In genomic region chr2:14706201-14706600, GRCh38 we compare ENCODE assay signal across 32 cellular contexts.
"Had no signal": no experiment of that assay in that cellular context is flagged by ENCODE, and none has a peak within 500 bp of the region (broad histone marks: within the 10 kb centered on the region; RNA-seq: fewer than 3 reads in every experiment).

No MANE protein-coding gene starts in this region.

- H3K27me3 ChIP-seq: adrenal gland, body of pancreas, brain microvascular endothelial cell, breast epithelium had no signal

- H3K4me1 ChIP-seq: adrenal gland, body of pancreas, breast epithelium had no signal

- H3K4me3 ChIP-seq: adrenal gland, body of pancreas, breast epithelium had no signal

- DNase-seq: activated B cell treated with CpG ODN at 0.5 μM for 24 hours; activated CD4-positive, alpha-beta memory T cell treated with anti-CD3 and anti-CD28 coated beads for 36 hours; activated CD4-positive, alpha-beta T cell treated with anti-CD3 and anti-CD28 coated beads for 4 hours; activated CD4-positive, alpha-beta T cell treated with anti-CD3 and anti-CD28 coated beads, Interleukin-2, amount 10 ng/mL, durations not matched to agents 24 days and 14 days; activated CD4-positive, alpha-beta T cell treated with anti-CD3 and anti-CD28 coated beads, Interleukin-2, amount 50 U/mL, for 1 hour; activated CD4-positive, alpha-beta T cell treated with anti-CD3 and anti-CD28 coated beads, Interleukin-2, amount 50 U/mL, for 4 hours; activated CD4-positive, CD25-positive, alpha-beta regulatory T cell treated with anti-CD3 and anti-CD28 coated beads, Interleukin-2, amount 50 U/mL, for 72 hours; activated CD8-positive, alpha-beta memory T cell treated with anti-CD3 and anti-CD28 coated beads, Interleukin-2, amount 50 U/mL, for 4 hours; activated CD8-positive, alpha-beta T cell treated with anti-CD3 and anti-CD28 coated beads for 36 hours; activated effector memory CD4-positive, alpha-beta T cell treated with anti-CD3 and anti-CD28 coated beads, Interleukin-2, amount 50 U/mL, for 16 hours; activated gamma-delta T cell treated with Interleukin-2 at 50 U/mL for 16 hours; activated naive CD4-positive, alpha-beta T cell; activated naive CD4-positive, alpha-beta T cell treated with anti-CD3 and anti-CD28 coated beads for 36 hours; activated naive CD4-positive, alpha-beta T cell treated with anti-CD3 and anti-CD28 coated beads, Interleukin-2, amount 50 U/mL, for 16 hours; activated naive CD8-positive, alpha-beta T cell treated with anti-CD3 and anti-CD28 coated beads for 36 hours; activated T-cell treated with anti-CD3 and anti-CD28 coated beads for 4 hours; activated T-cell treated with anti-CD3 and anti-CD28 coated beads, Interleukin-2, amount 50 U/mL, for 1 hour; activated T-cell treated with anti-CD3 and anti-CD28 coated beads, Interleukin-2, amount 50 U/mL, for 4 hours; activated T-cell treated with anti-CD3 and anti-CD28 coated beads, Interleukin-2, amount 50 U/mL, for 72 hours; adrenal gland; amniotic stem cell; aorta; body of pancreas; brain microvascular endothelial cell; central memory CD4-positive, alpha-beta T cell; T-helper 1 cell; T-helper 2 cell; T-helper 9 cell had no signal

- H3K9me3 ChIP-seq: adrenal gland, body of pancreas, breast epithelium had no signal

- H3K36me3 ChIP-seq: adrenal gland, brain microvascular endothelial cell, breast epithelium had no signal

- ATAC-seq: activated CD8-positive, alpha-beta T cell treated with anti-CD3 and anti-CD28 coated beads for 36 hours; activated naive CD4-positive, alpha-beta T cell treated with anti-CD3 and anti-CD28 coated beads, Interleukin-2, amount 50 U/mL, for 72 hours; activated T-cell treated with anti-CD3 and anti-CD28 coated beads, Interleukin-2, amount 50 U/mL, for 4 hours; activated T-cell treated with anti-CD3 and anti-CD28 coated beads, Interleukin-2, amount 50 U/mL, for 72 hours; activated T-helper 17 cell treated with anti-CD3 and anti-CD28 coated beads, Interleukin-2, amount 50 U/mL, for 72 hours; body of pancreas had no signal

- H3K27ac ChIP-seq: adrenal gland, body of pancreas, brain microvascular endothelial cell, breast epithelium, VCaP had no signal
